Comparison of ENCODE assay signal across 8 cellular contexts in genomic region chr12:4648499-4649357, GRCh38. TPM values are rescaled to one million over a fixed set of nuclear protein-coding genes. Genes with fewer than 3 reads are reported as not detected.
DNase-seq lines count a peak whose midpoint lies in the region; ATAC-seq, FAIRE-seq and TF ChIP-seq lines count a peak whose summit lies in the region.

TSS of gene AKAP3 (minus strand) at chr12:4649051. CDS start at chr12:4638196, 10,855 bp downstream.
TSS of gene NDUFA9 (plus strand) at chr12:4649114. CDS start at chr12:4649127, 13 bp downstream.

- H3K4me1 ChIP-seq in keratinocyte (ENCODE audit: control insufficient read depth, extremely low read depth, insufficient read depth, low read length): peaks cover 16% of the 10 kb centered on the region

- H3K4me3 ChIP-seq in keratinocyte (ENCODE audit: control insufficient read depth in 2 of 3, extremely low read depth in 1 of 3, insufficient read depth in 2 of 3, low read depth in 1 of 3, low read length in 3 of 3): peak within 1 kb of the TSS; percentile 74 to 93 (median 92)

- H3K27me3 ChIP-seq in keratinocyte (ENCODE audit: control insufficient read depth, extremely low read depth, insufficient read depth, low read length): no peaks in the 10 kb centered on the region

- ATAC-seq in GM18868 (IDR thresholded peaks at IDR 0.05; ENCODE audit: unreplicated experiment) (peak; percentile 87), HG03139 (IDR thresholded peaks at IDR 0.05; ENCODE audit: unreplicated experiment) (peak; percentile 69)
- peak; percentile 92 to 95 for ATAC-seq in activated CD4-positive, CD25-positive, alpha-beta regulatory T cell treated with anti-CD3 and anti-CD28 coated beads, Interleukin-2, amount 50 U/mL, for 24 hours

- DNase-seq in ACHN: peak; percentile 91
- DNase-seq in NCI-H2227 treated with DMSO at 0.1 percent for 48 hours (lab: John Stamatoyannopoulos, UW): peak; percentile 77
- DNase-seq in cerebellum (ENCODE audit: low spot score): peak; percentile 75
- peak; percentile 28 for DNase-seq in keratinocyte (ENCODE audit: low read depth, low spot score)
- peak; percentile 63 to 71 (median 70) for DNase-seq in stimulated activated CD4-positive, alpha-beta T cell treated with anti-CD3 and anti-CD28 coated beads, Interleukin-12 subunit alpha, Interleukin-12 subunit beta, amount 100 ng/mL, for 48 hours (ENCODE audit: low read depth in 2 of 3, low spot score in 1 of 3)

- TF ChIP-seq CTCF in keratinocyte (optimal IDR thresholded peaks at IDR 0.05 in 1 of 3, IDR thresholded peaks at IDR 0.05 in 1 of 3, conservative IDR thresholded peaks at IDR 0.05 in 1 of 3; ENCODE audit: extremely low read depth in 1 of 3, insufficient read depth in 2 of 3, low read length in 3 of 3): no peak

- dilution Hi-C loops in keratinocyte (cut with MboI; ENCODE audit: extremely low pct_ligation_motif_present, low sequenced_read_pairs): no loop called here

- peak within 1 kb of the TSS; percentile 95 for H3K9ac ChIP-seq in keratinocyte (ENCODE audit: control insufficient read depth, extremely low read depth, insufficient read depth, low read length)

- FAIRE-seq in keratinocyte (lab: Jason Lieb, UNC): peak; percentile 81

- H3K9me3 ChIP-seq in keratinocyte (ENCODE audit: control insufficient read depth, low read depth, low read length): no peaks in the 10 kb centered on the region

- in situ Hi-C loops in ACHN (cut with HindIII; ENCODE audit: low pct_ligation_motif_present, low pct_unique_long_range_greater_than_20kb, low sequenced_read_pairs): no loop called here

- H3K36me3 ChIP-seq in keratinocyte (ENCODE audit: control insufficient read depth in 2 of 2, extremely low read depth in 1 of 2, insufficient read depth in 2 of 2, low read length in 2 of 2): no peaks in the 10 kb centered on the region

- peak within 1 kb of the TSS; percentile 100 for H2AFZ ChIP-seq in keratinocyte (ENCODE audit: control insufficient read depth, low read length)

- peak within 1 kb of the TSS; percentile 97 for H3K4me2 ChIP-seq in keratinocyte (ENCODE audit: control insufficient read depth, extremely low read depth, insufficient read depth, low read depth, low read length)

- H3K27ac ChIP-seq in keratinocyte (ENCODE audit: control insufficient read depth, insufficient read depth, low read length): peak within 1 kb of the TSS; percentile 98

- H3K9me1 ChIP-seq in keratinocyte (ENCODE audit: control insufficient read depth, extremely low read depth, insufficient read depth, low read length): no peaks in the 10 kb centered on the region

- H4K20me1 ChIP-seq in keratinocyte (ENCODE audit: control insufficient read depth, extremely low read depth, insufficient read depth, low read length): no peaks in the 10 kb centered on the region

- peaks cover 49% of the 10 kb centered on the region for H3K79me2 ChIP-seq in keratinocyte (ENCODE audit: control insufficient read depth, insufficient read depth, low read length)

RNA-seq across cellular contexts. Expression of gene AKAP3, which starts in this region (rescaled TPM):
- 1.6 TPM for total RNA-seq in cerebellum
- 0.72 to 0.95 TPM (median 0.88 TPM) in 3 replicates for polyA plus RNA-seq in keratinocyte
- polyA plus RNA-seq in keratinocyte (2011; ENCODE audit: low read depth): 0.45 TPM
- polyA plus RNA-seq in keratinocyte (2011; cell fraction: cytosol; rRNA removed): 1.1 and 1.4 TPM in 2 replicates
- polyA plus RNA-seq in keratinocyte (2011; cell fraction: nucleus; rRNA removed): 1.7 and 2.5 TPM in 2 replicates
- polyA plus RNA-seq in keratinocyte (2012; ENCODE audit: low replicate concordance): 0.52 and 0.76 TPM in 2 replicates
- polyA minus RNA-seq in keratinocyte: 0.86 to 1.4 TPM (median 1.0 TPM) in 3 replicates
- polyA minus RNA-seq in keratinocyte (2011; cell fraction: cytosol; rRNA and poly(A)+ RNA removed): 0.77 TPM
- polyA minus RNA-seq in keratinocyte (2011; cell fraction: nucleus; rRNA and poly(A)+ RNA removed): 0.47 and 0.74 TPM in 2 replicates

RNA-seq across cellular contexts. Expression of gene NDUFA9, which starts in this region (rescaled TPM):
- 42.4 TPM for total RNA-seq in cerebellum
- polyA plus RNA-seq in keratinocyte: 68.0 to 94.6 TPM (median 84.6 TPM) in 3 replicates
- polyA plus RNA-seq in keratinocyte (2011; ENCODE audit: low read depth): 30.3 TPM
- polyA plus RNA-seq in keratinocyte (2011; cell fraction: cytosol; rRNA removed): 41.4 and 45.8 TPM in 2 replicates
- 52.1 and 59.3 TPM in 2 replicates for polyA plus RNA-seq in keratinocyte (2011; cell fraction: nucleus; rRNA removed)
- polyA plus RNA-seq in keratinocyte (2012; ENCODE audit: low replicate concordance): 64.6 and 122 TPM in 2 replicates
- polyA minus RNA-seq in keratinocyte: 131 to 188 TPM (median 176 TPM) in 3 replicates
- 64.8 TPM for polyA minus RNA-seq in keratinocyte (2011; cell fraction: cytosol; rRNA and poly(A)+ RNA removed)
- polyA minus RNA-seq in keratinocyte (2011; cell fraction: nucleus; rRNA and poly(A)+ RNA removed): 22.4 and 30.5 TPM in 2 replicates

Comparison
In these comparisons a context has a peak if more than half of its experiments do, and no peak if none do; other contexts are left out.
1. Peak in every context shown above with its lines: DNase-seq, ATAC-seq, H3K4me3 ChIP-seq and H3K27ac ChIP-seq.
2. DNase-seq: peak in every context shown above with its lines; median percentile 91 in ACHN; 77 in NCI-H2227 treated with DMSO at 0.1 percent for 48 hours; 75 in cerebellum; 70 in stimulated activated CD4-positive, alpha-beta T cell treated with anti-CD3 and anti-CD28 coated beads, Interleukin-12 subunit alpha, Interleukin-12 subunit beta, amount 100 ng/mL, for 48 hours; 28 in keratinocyte.